ENCODE assay signal across 9 cellular contexts in the genomic region with DNA sequence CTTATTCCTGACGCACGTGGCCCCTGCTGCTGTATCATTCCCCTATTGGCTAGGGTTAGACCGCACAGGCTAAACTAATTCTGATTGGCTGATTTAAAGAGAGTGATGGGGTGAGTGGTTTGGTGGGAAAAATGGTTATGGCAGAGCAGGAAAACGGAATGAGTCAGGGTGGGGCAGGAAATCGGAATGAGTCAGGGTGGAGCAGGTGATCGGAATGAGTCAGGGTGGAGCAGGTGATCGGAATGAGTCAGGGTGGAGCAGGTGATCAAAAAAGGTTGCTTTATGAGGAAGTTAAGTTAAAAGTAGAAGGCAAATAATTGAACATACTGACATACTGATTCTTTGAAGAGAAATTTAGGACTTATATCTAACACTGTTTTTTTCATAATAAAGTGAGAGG. TPM values are rescaled to one million over a fixed set of nuclear protein-coding genes. Genes with fewer than 3 reads are reported as not detected.
"Had no signal": no experiment of that assay in that cellular context is flagged by ENCODE, and none has a peak within 500 bp of the region (broad histone marks: within the 10 kb centered on the region; RNA-seq: fewer than 3 reads in every experiment).

No MANE protein-coding gene starts in this region.

RNA-seq across cellular contexts. Expression of gene ALLC, which starts 2.6 kb away (rescaled TPM):
- total RNA-seq: activated T-cell treated with anti-CD3 and anti-CD28 coated beads, Interleukin-2, amount 50 U/mL, for 72 hours; hepatocyte; pancreas; subcutaneous adipose tissue; WTC11 had no signal
- polyA plus RNA-seq: hepatocyte had no signal

RNA-seq across cellular contexts. Expression of gene DCDC2C, which starts 42.7 kb away (rescaled TPM):
- total RNA-seq: activated T-cell treated with anti-CD3 and anti-CD28 coated beads, Interleukin-2, amount 50 U/mL, for 72 hours; hepatocyte; kidney epithelial cell; liver; pancreas; subcutaneous adipose tissue; WTC11 had no signal
- polyA plus RNA-seq: adipose tissue, hepatocyte, liver, neural cell, pancreas had no signal
